Comparison of ENCODE assay signal across 1 cellular context in genomic region chr20:35327074-35327976, GRCh38.
TF ChIP-seq lines count a peak whose summit lies in the region.

No MANE protein-coding gene starts in this region.

TF ChIP-seq in HepG2, 621 proteins besides CTCF, POLR2A, EP300 and RAD21 (continued from another document and continues in another):
- TF ChIP-seq ZNF101 (CRISPR knock-in tag; IDR thresholded peaks at IDR 0.05; ENCODE audit: borderline replicate concordance, low read depth) (no peak), ZNF407 (CRISPR knock-in tag; IDR thresholded peaks at IDR 0.05; ENCODE audit: not compliant biosample characterization) (no peak), ZSCAN30 (CRISPR knock-in tag; IDR thresholded peaks at IDR 0.05) (0 out of 2 replicates have a peak, but pooled peaks have one; percentile 22), ZNF605 (CRISPR knock-in tag; IDR thresholded peaks at IDR 0.05) (peak; percentile 83), RFX1 (IDR thresholded peaks at IDR 0.05) (no peak), FOXK2 (IDR thresholded peaks at IDR 0.05) (peak; percentile 64; the same call in 1 of the 2 replicates), CBX1 (IDR thresholded peaks at IDR 0.05; ENCODE audit: low read depth) (peak; percentile 9), KDM1A (CRISPR knock-in tag; IDR thresholded peaks at IDR 0.05) (peak; percentile 94), AHR (CRISPR knock-in tag; IDR thresholded peaks at IDR 0.05) (peak; percentile 42), ZIK1 (CRISPR knock-in tag; IDR thresholded peaks at IDR 0.05; ENCODE audit: borderline replicate concordance, low read depth) (no peak; the same call in 1 of the 2 replicates), E2F2 (CRISPR knock-in tag; IDR thresholded peaks at IDR 0.05; ENCODE audit: borderline replicate concordance) (no peak), CEBPG (CRISPR knock-in tag; IDR thresholded peaks at IDR 0.05) (peak; percentile 89), MAFK (conservative IDR thresholded peaks at IDR 0.05 in 1 of 2, IDR thresholded peaks at IDR 0.05 in 1 of 2; ENCODE audit: low read length in 2 of 2) (peak in 1 of 2 experiments; percentile 52; a peak in 3 of 4 replicates), ZNF740 (CRISPR knock-in tag; IDR thresholded peaks at IDR 0.05) (0 out of 2 replicates have a peak, but pooled peaks have one; percentile 11), MIER3 (CRISPR knock-in tag; IDR thresholded peaks at IDR 0.05; ENCODE audit: borderline replicate concordance) (peak; percentile 98), NFYC (CRISPR knock-in tag; IDR thresholded peaks at IDR 0.05) (peak; percentile 47; the same call in 1 of the 2 replicates), ZNF660 (CRISPR knock-in tag; IDR thresholded peaks at IDR 0.05; ENCODE audit: borderline replicate concordance, low read depth) (no peak), ESRRA (CRISPR knock-in tag; IDR thresholded peaks at IDR 0.05; ENCODE audit: low read depth) (peak; percentile 99), SIX1 (CRISPR knock-in tag; IDR thresholded peaks at IDR 0.05; ENCODE audit: borderline replicate concordance) (peak; percentile 90; the same call in 1 of the 2 replicates), SATB2 (CRISPR knock-in tag; IDR thresholded peaks at IDR 0.05) (peak; percentile 98), ZNF275 (CRISPR knock-in tag; IDR thresholded peaks at IDR 0.05; ENCODE audit: borderline replicate concordance) (no peak; the same call in 1 of the 2 replicates), ZNF256 (CRISPR knock-in tag; conservative IDR thresholded peaks at IDR 0.05) (0 out of 2 replicates have a peak, but pooled peaks have one; percentile 19), WIZ (CRISPR knock-in tag; IDR thresholded peaks at IDR 0.05) (no peak), MEIS2 (CRISPR knock-in tag; IDR thresholded peaks at IDR 0.05) (peak; percentile 82; the same call in 1 of the 2 replicates), ZNF503 (CRISPR knock-in tag; IDR thresholded peaks at IDR 0.05) (peak; percentile 97), STAT5B (CRISPR knock-in tag; IDR thresholded peaks at IDR 0.05) (no peak; the same call in 1 of the 2 replicates), CSRNP1 (CRISPR knock-in tag; IDR thresholded peaks at IDR 0.05) (peak; percentile 75; the same call in 1 of the 2 replicates), NCOA2 (CRISPR knock-in tag; IDR thresholded peaks at IDR 0.05) (peak; percentile 96), ZNF644 (CRISPR knock-in tag; IDR thresholded peaks at IDR 0.05; ENCODE audit: low read depth) (peak; percentile 61; the same call in 1 of the 2 replicates), FOXA3 (CRISPR knock-in tag; IDR thresholded peaks at IDR 0.05) (peak; percentile 97), HDAC6 (IDR thresholded peaks at IDR 0.05; ENCODE audit: low read depth, low read length) (no peak), ZNF646 (CRISPR knock-in tag; IDR thresholded peaks at IDR 0.05) (no peak; the same call in 1 of the 2 replicates), ZNF710 (CRISPR knock-in tag; IDR thresholded peaks at IDR 0.05; ENCODE audit: borderline replicate concordance) (peak; percentile 96)
